ENCODE assay signal across 9 cellular contexts in the genomic region with DNA sequence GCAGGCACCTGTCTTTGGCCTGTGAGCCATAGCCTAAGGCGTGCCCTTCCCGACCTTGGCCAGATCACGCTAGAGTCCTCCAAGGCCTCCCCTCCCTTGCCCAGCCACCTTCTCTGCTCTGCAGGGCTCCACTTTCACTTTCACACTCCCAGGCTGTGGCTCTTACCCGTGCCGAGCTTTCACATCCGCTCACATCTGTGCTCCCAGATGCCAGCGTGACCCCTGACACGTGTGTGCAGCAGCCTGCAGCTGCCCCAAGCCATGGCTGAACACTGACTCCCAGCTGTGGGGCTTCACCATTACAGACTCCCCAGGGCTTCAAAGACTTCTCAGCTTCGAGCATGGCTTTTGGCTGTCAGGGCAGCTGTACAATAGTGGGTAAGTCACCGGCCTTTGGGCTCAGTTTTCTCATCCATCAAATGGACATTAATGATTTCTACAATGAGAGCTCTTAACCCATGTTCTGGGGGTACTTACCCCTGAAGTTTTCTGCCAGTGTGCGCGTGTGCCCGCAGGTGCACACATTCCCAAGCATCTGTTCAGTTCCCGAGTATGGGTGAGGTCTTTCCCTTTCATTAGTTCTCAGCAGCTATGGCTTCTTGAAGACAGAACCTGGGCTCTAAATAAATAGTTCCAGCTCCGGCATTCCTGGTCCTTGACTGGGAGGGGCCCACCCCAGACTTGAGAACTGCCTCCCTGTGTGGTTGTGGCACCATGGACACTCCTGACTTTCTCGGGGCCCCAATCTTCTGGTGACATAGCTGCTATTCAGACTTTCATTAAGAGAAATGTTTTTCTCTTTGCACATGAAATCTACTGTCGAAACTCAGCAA.
DNase-seq lines count a peak whose midpoint lies in the region; ATAC-seq, FAIRE-seq and TF ChIP-seq lines count a peak whose summit lies in the region.
"Had no signal": no experiment of that assay in that cellular context is flagged by ENCODE, and none has a peak within 500 bp of the region (broad histone marks: within the 10 kb centered on the region; RNA-seq: fewer than 3 reads in every experiment).

No MANE protein-coding gene starts in this region.

- FAIRE-seq in RCC 7860 (lab: Jason Lieb, UNC) = peak; percentile 5
- FAIRE-seq: islet of Langerhans had no signal

- peak overlapping the region in 1 of 2 donors; percentile 19 for H3K4me3 ChIP-seq in right atrium auricular region

- peaks cover 88% of the 10 kb centered on the region for H3K4me1 Mint-ChIP-seq in activated naive CD4-positive, alpha-beta T cell treated with anti-CD3 and anti-CD28 coated beads, Interleukin-2, amount 50 U/mL, for 24 hours

- H3K9me3 Mint-ChIP-seq in activated naive CD4-positive, alpha-beta T cell treated with anti-CD3 and anti-CD28 coated beads, Interleukin-2, amount 50 U/mL, for 24 hours = no peaks in the 10 kb centered on the region

- no peaks in the 10 kb centered on the region for H3K27me3 ChIP-seq in right atrium auricular region

- peaks cover 0 to 69% of the 10 kb centered on the region in 2 donors for H3K4me1 ChIP-seq in right atrium auricular region

- ATAC-seq in GM18508 (IDR thresholded peaks at IDR 0.05; ENCODE audit: insufficient read depth, unreplicated experiment) = peak; percentile 78
- peak; percentile 87 for ATAC-seq in HG02798 (IDR thresholded peaks at IDR 0.05; ENCODE audit: poor library complexity, unreplicated experiment)

- peak; percentile 78 for DNase-seq in RCC 7860 (ENCODE audit: low spot score)
- DNase-seq in right atrium auricular region (ENCODE audit: low spot score) = peak; percentile 83
- peak; percentile 39 to 56 for DNase-seq in stimulated activated CD4-positive, alpha-beta T cell treated with anti-CD3 and anti-CD28 coated beads, Interleukin-15, amount 100 ng/mL, for 1 hour (ENCODE audit: low read depth in 1 of 2, low spot score in 1 of 2)
- no peak for DNase-seq in dedifferentiated amniotic fluid mesenchymal stem cell (ENCODE audit: extremely low spot score)
- no peak for DNase-seq in NCI-H2107 (lab: John Stamatoyannopoulos, UW)

- H3K4me3 Mint-ChIP-seq in activated naive CD4-positive, alpha-beta T cell treated with anti-CD3 and anti-CD28 coated beads, Interleukin-2, amount 50 U/mL, for 24 hours = peak overlapping the region; percentile 88

- H3K27ac ChIP-seq in right atrium auricular region = peak overlapping the region; percentile 81 to 83

- no peaks in the 10 kb centered on the region for H3K9me3 ChIP-seq in right atrium auricular region

- no peaks in the 10 kb centered on the region for H3K27me3 Mint-ChIP-seq in activated naive CD4-positive, alpha-beta T cell treated with anti-CD3 and anti-CD28 coated beads, Interleukin-2, amount 50 U/mL, for 24 hours

- peak overlapping the region; percentile 96 for H3K27ac Mint-ChIP-seq in activated naive CD4-positive, alpha-beta T cell treated with anti-CD3 and anti-CD28 coated beads, Interleukin-2, amount 50 U/mL, for 24 hours

- peaks cover 6% of the 10 kb centered on the region for H3K36me3 Mint-ChIP-seq in activated naive CD4-positive, alpha-beta T cell treated with anti-CD3 and anti-CD28 coated beads, Interleukin-2, amount 50 U/mL, for 24 hours

- peaks cover 28% of the 10 kb centered on the region for H3K36me3 ChIP-seq in right atrium auricular region

- peak in 1 of 2 donors; percentile 68 for TF ChIP-seq CTCF in right atrium auricular region (IDR thresholded peaks at IDR 0.05)

Comparison
In these comparisons a context has a peak if more than half of its experiments do, and no peak if none do; other contexts are left out.
1. DNase-seq: peak in RCC 7860 (single experiment), right atrium auricular region (single experiment) and stimulated activated CD4-positive, alpha-beta T cell treated with anti-CD3 and anti-CD28 coated beads, Interleukin-15, amount 100 ng/mL, for 1 hour (2 of 2); none in dedifferentiated amniotic fluid mesenchymal stem cell (single experiment) and NCI-H2107 (single experiment).